Comparison of ENCODE assay signal across 11 cellular contexts in the genomic region with DNA sequence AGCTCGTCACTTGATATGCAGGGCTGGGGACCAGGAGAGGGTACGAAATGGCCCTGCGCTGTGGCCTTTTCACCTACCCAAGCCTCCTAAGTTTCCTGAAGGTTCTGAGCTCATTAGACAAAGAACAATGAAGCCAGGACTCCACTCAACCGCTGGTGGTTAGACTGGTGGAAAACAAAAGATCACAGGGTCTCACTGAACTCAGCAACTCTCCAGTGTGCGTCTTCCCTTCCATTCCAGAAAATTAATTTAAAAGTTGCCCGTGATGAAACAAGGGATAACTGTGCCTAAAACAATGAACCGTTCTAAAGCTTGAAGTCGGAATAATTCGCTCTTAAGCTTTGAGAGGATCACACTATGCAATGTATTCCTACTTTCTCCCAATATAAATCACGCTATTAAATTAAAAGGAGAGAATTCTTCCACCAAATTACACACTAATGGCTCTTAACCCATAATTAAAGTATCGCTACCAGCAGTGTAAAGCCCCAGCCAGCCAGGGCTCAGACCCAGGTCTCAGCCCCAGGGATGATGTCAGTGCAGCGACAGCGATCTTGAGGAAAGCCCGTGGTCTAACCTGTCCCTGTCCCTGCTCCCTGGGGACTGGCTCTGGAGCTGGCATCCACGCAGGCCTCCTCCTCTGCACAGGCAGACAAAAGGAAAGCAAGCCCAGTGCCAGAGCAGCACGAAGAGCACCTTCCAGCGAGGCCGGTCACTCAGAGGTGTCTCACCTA. TPM values are rescaled to one million over a fixed set of nuclear protein-coding genes. Genes with fewer than 3 reads are reported as not detected.
DNase-seq lines count a peak whose midpoint lies in the region; ATAC-seq and TF ChIP-seq lines count a peak whose summit lies in the region.
"Had no signal": no experiment of that assay in that cellular context is flagged by ENCODE, and none has a peak within 500 bp of the region (broad histone marks: within the 10 kb centered on the region; RNA-seq: fewer than 3 reads in every experiment).

No MANE protein-coding gene starts in this region.

- H3K36me3 Mint-ChIP-seq in stimulated activated naive B cell treated with anti-CD40 and anti-IgM and Interleukin-4, amounts not matched to agents 10 μg/mL and 1 μg/mL and 100 μg/mL, for 72 hours: peaks cover 8 to 10% of the 10 kb centered on the region in 2 donors

- no peak overlapping the region for H3K4me3 Mint-ChIP-seq in stimulated activated naive B cell treated with anti-CD40 and anti-IgM and Interleukin-4, amounts not matched to agents 10 μg/mL and 1 μg/mL and 100 μg/mL, for 72 hours
- H3K4me3 Mint-ChIP-seq: stimulated activated memory B cell treated with anti-CD40 and anti-IgM and Interleukin-4, amounts not matched to agents 10 μg/mL and 1 μg/mL and 100 μg/mL, for 72 hours had no signal

- H3K27ac Mint-ChIP-seq in stimulated activated naive B cell treated with anti-CD40 and anti-IgM and Interleukin-4, amounts not matched to agents 10 μg/mL and 1 μg/mL and 100 μg/mL, for 72 hours: no peak overlapping the region
- H3K27ac Mint-ChIP-seq: stimulated activated memory B cell treated with anti-CD40 and anti-IgM and Interleukin-4, amounts not matched to agents 10 μg/mL and 1 μg/mL and 100 μg/mL, for 72 hours had no signal

- no peaks in the 10 kb centered on the region for H3K27me3 ChIP-seq in ascending aorta

- peak overlapping the region; percentile 94 to 98 for H3K27ac ChIP-seq in ascending aorta
- peak overlapping the region; percentile 54 for H3K27ac ChIP-seq in substantia nigra (ENCODE audit: low read depth, low read length, poor library complexity, severe bottlenecking)
- H3K27ac ChIP-seq: 22Rv1 had no signal

- no peaks in the 10 kb centered on the region for H3K27me3 Mint-ChIP-seq in stimulated activated naive B cell treated with anti-CD40 and anti-IgM and Interleukin-4, amounts not matched to agents 10 μg/mL and 1 μg/mL and 100 μg/mL, for 72 hours
- H3K27me3 Mint-ChIP-seq: stimulated activated memory B cell treated with anti-CD40 and anti-IgM and Interleukin-4, amounts not matched to agents 10 μg/mL and 1 μg/mL and 100 μg/mL, for 72 hours had no signal

- no peaks in the 10 kb centered on the region for H3K36me3 ChIP-seq in ascending aorta

- H3K9me3 ChIP-seq in ascending aorta: no peaks in the 10 kb centered on the region

- no peak for TF ChIP-seq CTCF in ascending aorta (IDR thresholded peaks at IDR 0.05)

- H3K4me3 ChIP-seq in ascending aorta: peak overlapping the region in 1 of 2 donors; percentile 51

- peak; percentile 11 for DNase-seq in DMS 273 (lab: John Stamatoyannopoulos, UW; ENCODE audit: unreplicated experiment)
- no peak for DNase-seq in DMS 273 treated with DMSO at 0.1 percent for 48 hours (lab: John Stamatoyannopoulos, UW)
- DNase-seq in ascending aorta (ENCODE audit: low spot score in 2 of 2): no peak
- peak; percentile 65 for DNase-seq in islet precursor cell
- peak in 25 of 49 donors; percentile 9 to 49 (median 29) for DNase-seq in substantia nigra (lab: John Stamatoyannopoulos, UW)
- no peak for DNase-seq in stimulated activated naive B cell treated with anti-CD40 and anti-IgM and Interleukin-4, amounts not matched to agents 10 μg/mL and 1 μg/mL and 100 μg/mL, for 72 hours
- no peak for DNase-seq in NCI-H524 treated with DMSO at 0.1 percent for 48 hours (lab: John Stamatoyannopoulos, UW)
- DNase-seq: MM.1S had no signal

- no peak for ATAC-seq in stimulated activated naive B cell treated with anti-CD40 and anti-IgM and Interleukin-4, amounts not matched to agents 10 μg/mL and 1 μg/mL and 100 μg/mL, for 72 hours (replicated peaks)
- no peak for ATAC-seq in GM19324 (IDR thresholded peaks at IDR 0.05; ENCODE audit: low FRiP score, unreplicated experiment)
- ATAC-seq: stimulated activated memory B cell treated with anti-CD40 and anti-IgM and Interleukin-4, amounts not matched to agents 10 μg/mL and 1 μg/mL and 100 μg/mL, for 72 hours had no signal

- H3K9me3 Mint-ChIP-seq in stimulated activated naive B cell treated with anti-CD40 and anti-IgM and Interleukin-4, amounts not matched to agents 10 μg/mL and 1 μg/mL and 100 μg/mL, for 72 hours: no peaks in the 10 kb centered on the region
- H3K9me3 Mint-ChIP-seq: stimulated activated memory B cell treated with anti-CD40 and anti-IgM and Interleukin-4, amounts not matched to agents 10 μg/mL and 1 μg/mL and 100 μg/mL, for 72 hours had no signal

- H3K4me1 Mint-ChIP-seq in stimulated activated naive B cell treated with anti-CD40 and anti-IgM and Interleukin-4, amounts not matched to agents 10 μg/mL and 1 μg/mL and 100 μg/mL, for 72 hours: peaks cover 38 to 42% of the 10 kb centered on the region in 2 donors

- intact Hi-C loops in ascending aorta (cut with DNase I): no loop called here

- peaks cover 10 to 57% of the 10 kb centered on the region in 2 donors for H3K4me1 ChIP-seq in ascending aorta

RNA-seq across cellular contexts. Expression of a gene that starts 4.9 kb away (rescaled TPM):
- 146 TPM for total RNA-seq in ascending aorta

Comparison
In these comparisons a context has a peak if more than half of its experiments do, and no peak if none do; other contexts are left out.
1. DNase-seq: peak in DMS 273 (single experiment), islet precursor cell (single experiment) and substantia nigra (25 of 49); none in DMS 273 treated with DMSO at 0.1 percent for 48 hours (single experiment), ascending aorta (0 of 2), stimulated activated naive B cell treated with anti-CD40 and anti-IgM and Interleukin-4, amounts not matched to agents 10 μg/mL and 1 μg/mL and 100 μg/mL, for 72 hours (single experiment) and NCI-H524 treated with DMSO at 0.1 percent for 48 hours (single experiment).